In genomic region chr6:111464184-111464583, GRCh38 we compare ENCODE assay signal across 21 cellular contexts.
"Had no signal": no experiment of that assay in that cellular context is flagged by ENCODE, and none has a peak within 500 bp of the region (broad histone marks: within the 10 kb centered on the region; RNA-seq: fewer than 3 reads in every experiment).

No MANE protein-coding gene starts in this region.

- H3K9me3 ChIP-seq: left ventricle myocardium inferior, pancreas, tibial artery, upper lobe of left lung, uterus had no signal

- H3K4me2 ChIP-seq: neural progenitor cell had no signal

- FAIRE-seq: endothelial cell of umbilical vein, keratinocyte, pancreas had no signal

- H2AFZ ChIP-seq: neural progenitor cell had no signal

- H3K4me1 ChIP-seq: foreskin keratinocyte, neural progenitor cell, uterus had no signal

- H3K4me3 ChIP-seq: left ventricle myocardium inferior, lower lobe of right lung, neural progenitor cell, pancreas, tibial artery, upper lobe of left lung, uterus had no signal

- DNase-seq: endodermal cell; erythroblast; foreskin keratinocyte; immature natural killer cell; left ventricle myocardium inferior; lower lobe of right lung; midbrain; nucleus accumbens; pancreas; right cardiac atrium; stimulated activated CD4-positive, alpha-beta T cell treated with anti-CD3 and anti-CD28 coated beads, Interleukin-4, amount 100 ng/mL, for 1 hour; stimulated activated CD8-positive, alpha-beta memory T cell treated with anti-CD3 and anti-CD28 coated beads, Interleukin-4, amount 100 ng/mL, for 48 hours; stimulated activated naive CD8-positive, alpha-beta T cell treated with anti-CD3 and anti-CD28 coated beads, Interleukin-15, Interleukin-2, amounts not matched to agents 100 U/mL and 50 U/mL, for 24 hours; tibial artery; upper lobe of left lung; uterus had no signal

- ATAC-seq: foreskin keratinocyte; lower lobe of right lung; natural killer cell treated with Interleukin-12 subunit alpha and Interleukin-12 subunit beta and Interleukin-15 and Interleukin-18, amount 100 ng/mL, for 72 hours; pancreas; right cardiac atrium; stimulated activated effector memory CD8-positive, alpha-beta T cell treated with anti-CD3 and anti-CD28 coated beads, Interleukin-12 subunit alpha, Interleukin-12 subunit beta, amount 100 ng/mL, for 72 hours; stimulated activated naive CD8-positive, alpha-beta T cell treated with anti-CD3 and anti-CD28 coated beads, Interleukin-15, Interleukin-2, amounts not matched to agents 100 U/mL and 50 U/mL, for 24 hours had no signal

- H3K27ac ChIP-seq: foreskin keratinocyte, lower lobe of right lung, neural progenitor cell, upper lobe of left lung had no signal

- H3K36me3 ChIP-seq: lower lobe of right lung, neural progenitor cell, pancreas, uterus had no signal

- H3K9ac ChIP-seq: neural progenitor cell had no signal

- H3K27me3 ChIP-seq: foreskin keratinocyte, neural progenitor cell, pancreas, tibial artery, upper lobe of left lung, uterus had no signal
